ENCODE assay signal across 19 cellular contexts in the genomic region with DNA sequence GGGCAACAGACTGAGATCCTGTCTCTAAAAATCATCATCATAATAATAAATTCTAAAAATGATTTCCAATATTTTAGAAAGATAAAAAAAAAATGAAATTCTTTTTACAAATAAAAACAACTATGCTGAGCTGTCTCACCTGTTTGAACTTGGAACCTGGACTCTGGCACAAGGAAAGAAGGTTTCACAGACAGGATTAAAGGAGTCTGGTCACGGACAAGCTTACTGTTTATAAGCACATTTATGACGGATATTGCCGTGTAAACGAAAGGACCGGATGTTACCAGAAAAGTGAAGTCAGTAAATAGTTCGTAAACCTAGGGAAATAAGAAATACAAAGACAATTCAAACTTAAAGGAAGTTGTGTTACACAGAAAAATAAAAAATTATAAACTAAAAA.
DNase-seq lines count a peak whose midpoint lies in the region; ATAC-seq and TF ChIP-seq lines count a peak whose summit lies in the region.
"Had no signal": no experiment of that assay in that cellular context is flagged by ENCODE, and none has a peak within 500 bp of the region (broad histone marks: within the 10 kb centered on the region; RNA-seq: fewer than 3 reads in every experiment).

No MANE protein-coding gene starts in this region.

- H3K27me3 ChIP-seq in BE2C: no peaks in the 10 kb centered on the region

- TF ChIP-seq CTCF in VCaP (conservative IDR thresholded peaks at IDR 0.05) (no peak), fibroblast of villous mesenchyme (IDR thresholded peaks at IDR 0.05; ENCODE audit: insufficient read depth, low read depth, low read length) (no peak), mucosa of descending colon (IDR thresholded peaks at IDR 0.05) (no peak), BE2C (IDR thresholded peaks at IDR 0.05; ENCODE audit: low read depth, low read length) (no peak)

- H3K36me3 ChIP-seq in mucosa of descending colon (ENCODE audit: low read depth) (no peaks in the 10 kb centered on the region), BE2C (peaks cover 21% of the 10 kb centered on the region)

- ATAC-seq in mucosa of descending colon (peak; percentile 90), HG03159 (IDR thresholded peaks at IDR 0.05; ENCODE audit: unreplicated experiment) (no peak)
- ATAC-seq: GM23338, HCT116 had no signal

- peak overlapping the region; percentile 34 for H3K27ac ChIP-seq in VCaP
- H3K27ac ChIP-seq: 22Rv1 had no signal

- peak; percentile 20 for DNase-seq in fibroblast of villous mesenchyme (ENCODE audit: low read depth)
- peak in 1 of 3 donors; percentile 34 for DNase-seq in mucosa of descending colon
- DNase-seq in BE2C: no peak
- DNase-seq in stimulated activated naive CD4-positive, alpha-beta T cell treated with Interleukin-2 at 50 U/mL for 16 hours (lab: John Stamatoyannopoulos, UW): no peak
- DNase-seq: ACHN; AML-193; C1 segment of cervical spinal cord; Calu3; CD4-positive, alpha-beta memory T cell; COR-L47; DMS53; DMS79 treated with DMSO at 0.1 percent for 48 hours; GF-D8; H9 had no signal

- no peak overlapping the region for H3K4me3 ChIP-seq in fibroblast of villous mesenchyme (ENCODE audit: low read depth, low read length)
- H3K4me3 ChIP-seq in mucosa of descending colon: no peak overlapping the region
- no peak overlapping the region for H3K4me3 ChIP-seq in BE2C (ENCODE audit: low read depth, low read length)
- H3K4me3 ChIP-seq: GM23338 had no signal

- H3K4me1 ChIP-seq in mucosa of descending colon (ENCODE audit: low read depth): no peaks in the 10 kb centered on the region
- no peaks in the 10 kb centered on the region for H3K4me1 ChIP-seq in BE2C

- H3K9me3 ChIP-seq in mucosa of descending colon: no peaks in the 10 kb centered on the region
- H3K9me3 ChIP-seq in BE2C: no peaks in the 10 kb centered on the region

- intact Hi-C loops in mucosa of descending colon (cut with DNase I, micrococcal nuclease): no loop called here
